ENCODE assay signal across 12 cellular contexts in genomic region chr3:131008326-131008725, GRCh38. TPM values are rescaled to one million over a fixed set of nuclear protein-coding genes. Genes with fewer than 3 reads are reported as not detected.
DNase-seq lines count a peak whose midpoint lies in the region; ATAC-seq lines count a peak whose summit lies in the region.
"Had no signal": no experiment of that assay in that cellular context is flagged by ENCODE, and none has a peak within 500 bp of the region (broad histone marks: within the 10 kb centered on the region; RNA-seq: fewer than 3 reads in every experiment).

No MANE protein-coding gene starts in this region.

- H3K27me3 Mint-ChIP-seq in activated naive CD4-positive, alpha-beta T cell treated with anti-CD3 and anti-CD28 coated beads for 36 hours (ENCODE audit: low read depth): no peaks in the 10 kb centered on the region
- H3K27me3 Mint-ChIP-seq in activated T-helper 17 cell treated with anti-CD3 and anti-CD28 coated beads, Interleukin-2, amount 50 U/mL, for 72 hours: no peaks in the 10 kb centered on the region
- no peaks in the 10 kb centered on the region for H3K27me3 Mint-ChIP-seq in memory B cell
- H3K27me3 Mint-ChIP-seq: B cell had no signal

- no peak for ATAC-seq in activated naive CD4-positive, alpha-beta T cell treated with anti-CD3 and anti-CD28 coated beads, Interleukin-2, amount 50 U/mL, for 72 hours
- no peak for ATAC-seq in activated T-helper 17 cell treated with anti-CD3 and anti-CD28 coated beads, Interleukin-2, amount 50 U/mL, for 72 hours (replicated peaks)
- ATAC-seq in memory B cell (ENCODE audit: low read depth): no peak
- ATAC-seq: HCT116 had no signal

- no peak overlapping the region for H3K4me3 Mint-ChIP-seq in activated naive CD4-positive, alpha-beta T cell treated with anti-CD3 and anti-CD28 coated beads for 36 hours
- no peak overlapping the region for H3K4me3 Mint-ChIP-seq in activated T-helper 17 cell treated with anti-CD3 and anti-CD28 coated beads, Interleukin-2, amount 50 U/mL, for 72 hours
- H3K4me3 Mint-ChIP-seq in memory B cell: no peak overlapping the region
- H3K4me3 Mint-ChIP-seq: B cell, HFFc6 had no signal

- peaks cover 11% of the 10 kb centered on the region for H3K4me1 Mint-ChIP-seq in activated naive CD4-positive, alpha-beta T cell treated with anti-CD3 and anti-CD28 coated beads for 36 hours (ENCODE audit: low read depth)
- peaks cover 9% of the 10 kb centered on the region for H3K4me1 Mint-ChIP-seq in activated T-helper 17 cell treated with anti-CD3 and anti-CD28 coated beads, Interleukin-2, amount 50 U/mL, for 72 hours
- H3K4me1 Mint-ChIP-seq in memory B cell: no peaks in the 10 kb centered on the region
- H3K4me1 Mint-ChIP-seq: B cell had no signal

- H3K27ac Mint-ChIP-seq in activated naive CD4-positive, alpha-beta T cell treated with anti-CD3 and anti-CD28 coated beads for 36 hours: peak overlapping the region; percentile 0
- H3K27ac Mint-ChIP-seq in activated naive CD4-positive, alpha-beta T cell treated with anti-CD3 and anti-CD28 coated beads, Interleukin-2, amount 50 U/mL, for 72 hours: peak overlapping the region in 1 of 2 donors; percentile 32
- H3K27ac Mint-ChIP-seq in activated T-helper 17 cell treated with anti-CD3 and anti-CD28 coated beads, Interleukin-2, amount 50 U/mL, for 72 hours: peak overlapping the region; percentile 74
- peak overlapping the region; percentile 70 for H3K27ac Mint-ChIP-seq in memory B cell

- H3K36me3 Mint-ChIP-seq in activated naive CD4-positive, alpha-beta T cell treated with anti-CD3 and anti-CD28 coated beads for 36 hours (ENCODE audit: low read depth): peaks cover 34% of the 10 kb centered on the region
- peaks cover 6 to 19% of the 10 kb centered on the region in 2 donors for H3K36me3 Mint-ChIP-seq in activated naive CD4-positive, alpha-beta T cell treated with anti-CD3 and anti-CD28 coated beads, Interleukin-2, amount 50 U/mL, for 72 hours
- peaks cover 97% of the 10 kb centered on the region for H3K36me3 Mint-ChIP-seq in activated T-helper 17 cell treated with anti-CD3 and anti-CD28 coated beads, Interleukin-2, amount 50 U/mL, for 72 hours (ENCODE audit: low read depth)
- H3K36me3 Mint-ChIP-seq in memory B cell: peaks cover 25% of the 10 kb centered on the region

- in situ Hi-C loops in KBM-7 (cut with MboI; ENCODE audit: low pct_unique_long_range_greater_than_20kb, low sequenced_read_pairs): no loop called here

- DNase-seq in activated naive CD4-positive, alpha-beta T cell treated with anti-CD3 and anti-CD28 coated beads for 36 hours: no peak
- DNase-seq in activated naive CD4-positive, alpha-beta T cell treated with anti-CD3 and anti-CD28 coated beads, Interleukin-2, amount 50 U/mL, for 72 hours (ENCODE audit: low spot score in 2 of 2): no peak
- no peak for DNase-seq in memory B cell (ENCODE audit: low spot score in 2 of 2)
- DNase-seq in activated CD4-positive, alpha-beta T cell treated with anti-CD3 and anti-CD28 coated beads, Interleukin-2, amount 50 U/mL, for 48 hours: no peak
- no peak for DNase-seq in KBM-7
- DNase-seq: Caco-2, GOT3, H7, HFFc6 had no signal

- intact Hi-C loops in activated naive CD4-positive, alpha-beta T cell treated with anti-CD3 and anti-CD28 coated beads for 36 hours (cut with micrococcal nuclease): no loop called here

- CTCF ChIA-PET in activated naive CD4-positive, alpha-beta T cell treated with anti-CD3 and anti-CD28 coated beads for 36 hours (lab: Charles Lee): no interaction called here

- H3K9me3 Mint-ChIP-seq in activated naive CD4-positive, alpha-beta T cell treated with anti-CD3 and anti-CD28 coated beads for 36 hours: no peaks in the 10 kb centered on the region
- H3K9me3 Mint-ChIP-seq in activated naive CD4-positive, alpha-beta T cell treated with anti-CD3 and anti-CD28 coated beads, Interleukin-2, amount 50 U/mL, for 72 hours: no peaks in the 10 kb centered on the region
- H3K9me3 Mint-ChIP-seq in activated T-helper 17 cell treated with anti-CD3 and anti-CD28 coated beads, Interleukin-2, amount 50 U/mL, for 72 hours: no peaks in the 10 kb centered on the region
- no peaks in the 10 kb centered on the region for H3K9me3 Mint-ChIP-seq in memory B cell
- H3K9me3 Mint-ChIP-seq: HFFc6 had no signal

RNA-seq across cellular contexts. Expression of gene ASTE1, which starts 18.3 kb away (rescaled TPM):
- 10 to 100 TPM; 10.8 to 11.2 TPM for total RNA-seq in activated naive CD4-positive, alpha-beta T cell treated with anti-CD3 and anti-CD28 coated beads for 36 hours
- total RNA-seq in activated naive CD4-positive, alpha-beta T cell treated with anti-CD3 and anti-CD28 coated beads, Interleukin-2, amount 50 U/mL, for 72 hours: 10 to 100 TPM in 1 of 2 donors, 1 to 10 TPM in 1; 8.9 to 14.1 TPM
- 10 to 100 TPM in 1 of 2 donors, 1 to 10 TPM in 1; 6.5 to 11.8 TPM for total RNA-seq in activated T-helper 17 cell treated with anti-CD3 and anti-CD28 coated beads, Interleukin-2, amount 50 U/mL, for 72 hours

RNA-seq across cellular contexts. Expression of gene NEK11, which starts 18.4 kb away (rescaled TPM):
- total RNA-seq in activated naive CD4-positive, alpha-beta T cell treated with anti-CD3 and anti-CD28 coated beads for 36 hours: 1 to 10 TPM; 1.1 to 1.9 TPM
- 1 to 10 TPM; 1.6 to 2.2 TPM for total RNA-seq in activated naive CD4-positive, alpha-beta T cell treated with anti-CD3 and anti-CD28 coated beads, Interleukin-2, amount 50 U/mL, for 72 hours
- 1 to 10 TPM; 3.1 to 3.2 TPM for total RNA-seq in activated T-helper 17 cell treated with anti-CD3 and anti-CD28 coated beads, Interleukin-2, amount 50 U/mL, for 72 hours
